14 cellular contexts compared by ENCODE assay signal in genomic region chr12:127929172-127929571, GRCh38.
"Had no signal": no experiment of that assay in that cellular context is flagged by ENCODE, and none has a peak within 500 bp of the region (broad histone marks: within the 10 kb centered on the region; RNA-seq: fewer than 3 reads in every experiment).

No MANE protein-coding gene starts in this region.

- H3K27me3 Mint-ChIP-seq: activated CD4-positive, alpha-beta T cell treated with anti-CD3 and anti-CD28 coated beads, Interleukin-2, amount 10 ng/mL, durations not matched to agents 24 days and 14 days; activated naive CD4-positive, alpha-beta T cell treated with anti-CD3 and anti-CD28 coated beads, Interleukin-2, amount 10 ng/mL, durations not matched to agents 7 days and 5 days; memory B cell; stimulated activated naive CD8-positive, alpha-beta T cell treated with anti-CD3 and anti-CD28 coated beads, Interleukin-15, Interleukin-2, amounts not matched to agents 100 ng/mL and 50 ng/mL, for 24 hours had no signal

- H3K4me3 Mint-ChIP-seq: activated CD4-positive, alpha-beta T cell treated with anti-CD3 and anti-CD28 coated beads, Interleukin-2, amount 10 ng/mL, durations not matched to agents 24 days and 14 days; activated naive CD4-positive, alpha-beta T cell treated with anti-CD3 and anti-CD28 coated beads, Interleukin-2, amount 10 ng/mL, durations not matched to agents 7 days and 5 days; activated T-cell treated with anti-CD3 and anti-CD28 coated beads, Interleukin-2, amount 50 U/mL, for 4 hours; memory B cell; natural killer cell; stimulated activated naive CD8-positive, alpha-beta T cell treated with anti-CD3 and anti-CD28 coated beads, Interleukin-15, Interleukin-2, amounts not matched to agents 100 ng/mL and 50 ng/mL, for 24 hours had no signal

- H3K27ac ChIP-seq: body of pancreas, gastrocnemius medialis, upper lobe of right lung had no signal

- H3K36me3 Mint-ChIP-seq: activated naive CD4-positive, alpha-beta T cell treated with anti-CD3 and anti-CD28 coated beads, Interleukin-2, amount 10 ng/mL, durations not matched to agents 7 days and 5 days; memory B cell; natural killer cell had no signal

- H3K27ac Mint-ChIP-seq: activated CD4-positive, alpha-beta T cell treated with anti-CD3 and anti-CD28 coated beads, Interleukin-2, amount 10 ng/mL, durations not matched to agents 24 days and 14 days; activated naive CD4-positive, alpha-beta T cell treated with anti-CD3 and anti-CD28 coated beads, Interleukin-2, amount 10 ng/mL, durations not matched to agents 7 days and 5 days; memory B cell; natural killer cell; stimulated activated naive CD8-positive, alpha-beta T cell treated with anti-CD3 and anti-CD28 coated beads, Interleukin-15, Interleukin-2, amounts not matched to agents 100 ng/mL and 50 ng/mL, for 24 hours had no signal

- DNase-seq: activated CD4-positive, alpha-beta T cell treated with anti-CD3 and anti-CD28 coated beads, Interleukin-2, amount 10 ng/mL, durations not matched to agents 24 days and 14 days; activated CD8-positive, alpha-beta memory T cell treated with anti-CD3 and anti-CD28 coated beads, Interleukin-2, amount 50 U/mL, for 4 hours; activated effector memory CD4-positive, alpha-beta T cell treated with Interleukin-2 at 50 U/mL for 16 hours; activated naive CD4-positive, alpha-beta T cell treated with anti-CD3 and anti-CD28 coated beads, Interleukin-2, amount 10 ng/mL, durations not matched to agents 7 days and 5 days; activated T-cell treated with anti-CD3 and anti-CD28 coated beads, Interleukin-2, amount 50 U/mL, for 4 hours; body of pancreas; central memory CD4-positive, alpha-beta T cell; gastrocnemius medialis; heart left ventricle; natural killer cell; upper lobe of right lung had no signal

- H3K9me3 ChIP-seq: body of pancreas, gastrocnemius medialis, heart left ventricle, upper lobe of right lung had no signal

- H3K9me3 Mint-ChIP-seq: activated CD4-positive, alpha-beta T cell treated with anti-CD3 and anti-CD28 coated beads, Interleukin-2, amount 10 ng/mL, durations not matched to agents 24 days and 14 days; activated T-cell treated with anti-CD3 and anti-CD28 coated beads, Interleukin-2, amount 50 U/mL, for 4 hours; natural killer cell; stimulated activated naive CD8-positive, alpha-beta T cell treated with anti-CD3 and anti-CD28 coated beads, Interleukin-15, Interleukin-2, amounts not matched to agents 100 ng/mL and 50 ng/mL, for 24 hours had no signal

- H3K27me3 ChIP-seq: body of pancreas, gastrocnemius medialis, heart left ventricle, upper lobe of right lung had no signal

- H3K4me1 ChIP-seq: body of pancreas, gastrocnemius medialis, upper lobe of right lung had no signal

- H3K36me3 ChIP-seq: gastrocnemius medialis, heart left ventricle, upper lobe of right lung had no signal

- H3K4me3 ChIP-seq: body of pancreas, coronary artery, gastrocnemius medialis, heart left ventricle, upper lobe of right lung had no signal

- H3K4me1 Mint-ChIP-seq: activated CD4-positive, alpha-beta T cell treated with anti-CD3 and anti-CD28 coated beads, Interleukin-2, amount 10 ng/mL, durations not matched to agents 24 days and 14 days; activated naive CD4-positive, alpha-beta T cell treated with anti-CD3 and anti-CD28 coated beads, Interleukin-2, amount 10 ng/mL, durations not matched to agents 7 days and 5 days; memory B cell; natural killer cell had no signal
